ENCODE assay signal across 21 cellular contexts in genomic region chr5:3009605-3010004, GRCh38.
"Had no signal": no experiment of that assay in that cellular context is flagged by ENCODE, and none has a peak within 500 bp of the region (broad histone marks: within the 10 kb centered on the region; RNA-seq: fewer than 3 reads in every experiment).

No MANE protein-coding gene starts in this region.

- ATAC-seq: heart right ventricle; left colon; left ventricle myocardium superior; lower lobe of right lung; natural killer cell; pancreas; sciatic nerve; stimulated activated naive B cell treated with anti-CD40 and anti-IgM and Interleukin-4, amounts not matched to agents 10 μg/mL and 1 μg/mL and 100 μg/mL, for 72 hours had no signal

- H3K27me3 ChIP-seq: esophagus squamous epithelium, pancreas, spleen, tibial nerve had no signal

- H3K4me3 ChIP-seq: esophagus squamous epithelium, heart right ventricle, lower lobe of right lung, pancreas, spleen, thoracic aorta, tibial nerve had no signal

- DNase-seq: caudate nucleus; cerebellar nuclear complex; effector memory CD4-positive, alpha-beta T cell; erythroblast; esophagus squamous epithelium; foreskin melanocyte; glutamatergic neuron; heart right ventricle; hippocampal formation; kidney glomerular epithelial cell; left colon; left ventricle myocardium superior; lower lobe of right lung; natural killer cell; occipital lobe; spleen; stimulated activated naive B cell treated with anti-CD40 and anti-IgM and Interleukin-4, amounts not matched to agents 10 μg/mL and 1 μg/mL and 100 μg/mL, for 72 hours had no signal

- H3K9me3 ChIP-seq: esophagus squamous epithelium, lower lobe of right lung, pancreas, thoracic aorta, tibial nerve had no signal

- H3K27ac ChIP-seq: esophagus squamous epithelium, heart right ventricle, lower lobe of right lung, pancreas, spleen, thoracic aorta, tibial nerve had no signal

- H3K4me1 ChIP-seq: heart right ventricle, lower lobe of right lung, pancreas, spleen, tibial nerve had no signal

- H3K36me3 ChIP-seq: esophagus squamous epithelium, heart right ventricle, lower lobe of right lung, pancreas, spleen, thoracic aorta, tibial nerve had no signal
